ENCODE assay signal across 1 cellular context in genomic region chr1:226940029-226940805, GRCh38.
A peak's percentile ranks its signal among the peaks of the same experiment; 100 is the strongest.
TF ChIP-seq lines count a peak whose summit lies in the region.

TSS of gene COQ8A (plus strand) at chr1:226940294. CDS start at chr1:226961386, 21,092 bp downstream.

TF ChIP-seq in K562, 482 proteins besides CTCF, POLR2A, EP300 and RAD21 (continued from another document and continues in another):
- TF ChIP-seq E4F1 (CRISPR knock-in tag; IDR thresholded peaks at IDR 0.05; ENCODE audit: borderline replicate concordance) (no peak), ZNF830 (CRISPR knock-in tag; IDR thresholded peaks at IDR 0.05) (no peak; the same call in 1 of the 2 replicates), ZBTB40 (IDR thresholded peaks at IDR 0.05) (peak; percentile 44; the same call in 1 of the 2 replicates), ZBTB40 (CRISPR knock-in tag; IDR thresholded peaks at IDR 0.05) (no peak), SRSF9 (IDR thresholded peaks at IDR 0.05; ENCODE audit: borderline replicate concordance, low read depth, low read length) (no peak), NRF1 (conservative IDR thresholded peaks at IDR 0.05 in 1 of 2, IDR thresholded peaks at IDR 0.05 in 1 of 2) (no peak), ZNF280A (IDR thresholded peaks at IDR 0.05; ENCODE audit: low read depth, partially characterized antibody) (no peak), SMC3 (conservative IDR thresholded peaks at IDR 0.05; ENCODE audit: insufficient read depth, low read depth, low read length) (no peak), ZNF146 (CRISPR knock-in tag; IDR thresholded peaks at IDR 0.05; ENCODE audit: unreplicated experiment) (no peak), ZBTB11 (CRISPR knock-in tag; IDR thresholded peaks at IDR 0.05) (peak in 1 of 3 experiments; percentile 40; a peak in 1 of 6 replicates), ZFP1 (CRISPR knock-in tag; IDR thresholded peaks at IDR 0.05) (peak; percentile 4; the same call in 1 of the 2 replicates), HNRNPUL1 (IDR thresholded peaks at IDR 0.05; ENCODE audit: low read length) (no peak), HEY1 (CRISPR knock-in tag; IDR thresholded peaks at IDR 0.05; ENCODE audit: borderline replicate concordance) (no peak), ZNF197 (CRISPR knock-in tag; IDR thresholded peaks at IDR 0.05; ENCODE audit: low read depth) (no peak), ZNF766 (CRISPR knock-in tag; conservative IDR thresholded peaks at IDR 0.05) (no peak), YY1 (IDR thresholded peaks at IDR 0.05; ENCODE audit: borderline replicate concordance in 1 of 3, control insufficient read depth in 1 of 3, extremely low read depth in 1 of 3, insufficient read depth in 3 of 3, insufficient read length in 1 of 3, insufficient replicate concordance in 2 of 3, low read depth in 1 of 3, low read length in 2 of 3) (peak in 2 of 3 experiments; percentile 5 to 49), CBX3 (IDR thresholded peaks at IDR 0.05; ENCODE audit: borderline replicate concordance in 1 of 2, low read length in 2 of 2) (peak in 1 of 2 experiments; percentile 26; a peak in 1 of 3 replicates), ZBTB7A (IDR thresholded peaks at IDR 0.05; ENCODE audit: borderline replicate concordance, control insufficient read depth, low read depth, low read length) (0 out of 2 replicates have a peak, but pooled peaks have one; percentile 46), PHTF2 (CRISPR knock-in tag; IDR thresholded peaks at IDR 0.05) (no peak), FOXP1 (CRISPR knock-in tag; IDR thresholded peaks at IDR 0.05) (peak; percentile 97), ZNF75A (CRISPR knock-in tag; IDR thresholded peaks at IDR 0.05) (no peak), PBX2 (CRISPR knock-in tag; IDR thresholded peaks at IDR 0.05; ENCODE audit: low read depth) (no peak), PBX2 (tag; conservative IDR thresholded peaks at IDR 0.05; ENCODE audit: low read depth) (no peak), HINFP (tag; conservative IDR thresholded peaks at IDR 0.05; ENCODE audit: low read depth) (no peak), ZNF124 (CRISPR knock-in tag; IDR thresholded peaks at IDR 0.05) (peak; percentile 93), FOXM1 (IDR thresholded peaks at IDR 0.05; ENCODE audit: low read depth) (no peak), FOXM1 (CRISPR knock-in tag; IDR thresholded peaks at IDR 0.05; ENCODE audit: low read depth) (no peak), HDAC3 (IDR thresholded peaks at IDR 0.05; ENCODE audit: borderline replicate concordance, partially characterized antibody) (no peak), CHD4 (IDR thresholded peaks at IDR 0.05; ENCODE audit: insufficient read depth, insufficient replicate concordance, low read depth, low read length, poor library complexity, severe bottlenecking) (no peak), CREBBP (IDR thresholded peaks at IDR 0.05; ENCODE audit: low read depth, low read length) (no peak)
